1 cellular context compared by ENCODE assay signal in the genomic region with DNA sequence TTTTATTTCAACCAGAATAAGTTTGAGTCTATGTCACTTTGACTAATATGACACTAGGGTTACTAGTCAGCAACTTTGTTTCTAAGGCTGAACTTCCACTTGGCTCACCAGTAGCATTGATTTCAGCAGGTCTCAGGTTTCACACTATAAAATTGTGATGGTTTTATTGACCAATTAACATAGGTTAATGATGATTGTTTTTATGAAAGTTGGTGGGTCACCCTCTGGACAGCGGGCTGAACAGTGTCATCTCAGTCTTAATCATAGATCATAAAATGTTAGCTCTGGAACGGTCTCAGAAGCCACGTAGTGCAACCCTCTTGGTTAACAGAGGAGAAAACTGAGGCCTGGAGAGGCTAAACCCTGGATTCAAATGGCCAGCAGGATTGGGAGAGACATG. TPM values are rescaled to one million over a fixed set of nuclear protein-coding genes. Genes with fewer than 3 reads are reported as not detected.
"Had no signal": no experiment of that assay in that cellular context is flagged by ENCODE, and none has a peak within 500 bp of the region (broad histone marks: within the 10 kb centered on the region; RNA-seq: fewer than 3 reads in every experiment).

No MANE protein-coding gene starts in this region.

RNA-seq across cellular contexts. Expression of a gene that starts 40.2 kb away (rescaled TPM):
- total RNA-seq: SJSA1 had no signal
